Comparison of ENCODE assay signal across 2 cellular contexts in the genomic region with DNA sequence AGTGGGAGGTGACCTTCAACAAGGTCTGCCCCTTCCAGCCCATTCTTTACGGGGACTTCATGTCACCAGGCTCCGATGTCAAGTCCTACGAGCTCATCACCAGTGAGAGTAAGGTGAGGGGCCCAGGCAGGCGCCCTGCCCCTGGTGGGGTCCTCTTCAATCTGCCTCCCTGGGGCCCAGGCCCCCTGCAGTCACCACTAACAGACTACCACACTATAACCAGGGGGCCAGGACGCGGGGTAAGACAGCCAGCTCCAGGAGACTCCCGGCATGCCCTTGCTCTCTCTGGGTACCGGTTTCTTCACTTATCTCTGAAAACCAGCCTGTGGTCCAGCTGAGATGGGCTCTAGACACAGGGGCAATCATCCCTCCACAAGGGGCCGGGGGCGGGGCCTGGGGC.
TF ChIP-seq lines count a peak whose summit lies in the region.

No MANE protein-coding gene starts in this region.

TF ChIP-seq in HEK293, 187 proteins besides CTCF, POLR2A, EP300 and RAD21:
- TF ChIP-seq ZNF211 (tag by site-specific recombination; IDR thresholded peaks at IDR 0.05; ENCODE audit: low read depth) (no peak), GLIS1 (tag by site-specific recombination; IDR thresholded peaks at IDR 0.05) (peak; percentile 93), ZIC2 (tag by site-specific recombination; IDR thresholded peaks at IDR 0.05) (peak; percentile 81)

TF ChIP-seq in K562, 482 proteins besides CTCF, POLR2A, EP300 and RAD21:
- TF ChIP-seq TRIM28 (IDR thresholded peaks at IDR 0.05) (no peak), RFX7 (CRISPR knock-in tag; IDR thresholded peaks at IDR 0.05) (no peak), MEF2D (tag; conservative IDR thresholded peaks at IDR 0.05; ENCODE audit: low read depth) (no peak)
- TF ChIP-seq, protein P1, sequence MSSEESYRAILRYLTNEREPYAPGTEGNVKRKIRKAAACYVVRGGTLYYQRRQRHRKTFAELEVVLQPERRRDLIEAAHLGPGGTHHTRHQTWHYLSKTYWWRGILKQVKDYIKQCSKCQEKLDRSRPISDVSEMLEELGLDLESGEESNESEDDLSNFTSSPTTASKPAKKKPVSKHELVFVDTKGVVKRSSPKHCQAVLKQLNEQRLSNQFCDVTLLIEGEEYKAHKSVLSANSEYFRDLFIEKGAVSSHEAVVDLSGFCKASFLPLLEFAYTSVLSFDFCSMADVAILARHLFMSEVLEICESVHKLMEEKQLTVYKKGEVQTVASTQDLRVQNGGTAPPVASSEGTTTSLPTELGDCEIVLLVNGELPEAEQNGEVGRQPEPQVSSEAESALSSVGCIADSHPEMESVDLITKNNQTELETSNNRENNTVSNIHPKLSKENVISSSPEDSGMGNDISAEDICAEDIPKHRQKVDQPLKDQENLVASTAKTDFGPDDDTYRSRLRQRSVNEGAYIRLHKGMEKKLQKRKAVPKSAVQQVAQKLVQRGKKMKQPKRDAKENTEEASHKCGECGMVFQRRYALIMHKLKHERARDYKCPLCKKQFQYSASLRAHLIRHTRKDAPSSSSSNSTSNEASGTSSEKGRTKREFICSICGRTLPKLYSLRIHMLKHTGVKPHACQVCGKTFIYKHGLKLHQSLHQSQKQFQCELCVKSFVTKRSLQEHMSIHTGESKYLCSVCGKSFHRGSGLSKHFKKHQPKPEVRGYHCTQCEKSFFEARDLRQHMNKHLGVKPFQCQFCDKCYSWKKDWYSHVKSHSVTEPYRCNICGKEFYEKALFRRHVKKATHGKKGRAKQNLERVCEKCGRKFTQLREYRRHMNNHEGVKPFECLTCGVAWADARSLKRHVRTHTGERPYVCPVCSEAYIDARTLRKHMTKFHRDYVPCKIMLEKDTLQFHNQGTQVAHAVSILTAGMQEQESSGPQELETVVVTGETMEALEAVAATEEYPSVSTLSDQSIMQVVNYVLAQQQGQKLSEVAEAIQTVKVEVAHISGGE (CRISPR knock-in tag; IDR thresholded peaks at IDR 0.05): no peak
